1 cellular context compared by ENCODE assay signal in the genomic region with DNA sequence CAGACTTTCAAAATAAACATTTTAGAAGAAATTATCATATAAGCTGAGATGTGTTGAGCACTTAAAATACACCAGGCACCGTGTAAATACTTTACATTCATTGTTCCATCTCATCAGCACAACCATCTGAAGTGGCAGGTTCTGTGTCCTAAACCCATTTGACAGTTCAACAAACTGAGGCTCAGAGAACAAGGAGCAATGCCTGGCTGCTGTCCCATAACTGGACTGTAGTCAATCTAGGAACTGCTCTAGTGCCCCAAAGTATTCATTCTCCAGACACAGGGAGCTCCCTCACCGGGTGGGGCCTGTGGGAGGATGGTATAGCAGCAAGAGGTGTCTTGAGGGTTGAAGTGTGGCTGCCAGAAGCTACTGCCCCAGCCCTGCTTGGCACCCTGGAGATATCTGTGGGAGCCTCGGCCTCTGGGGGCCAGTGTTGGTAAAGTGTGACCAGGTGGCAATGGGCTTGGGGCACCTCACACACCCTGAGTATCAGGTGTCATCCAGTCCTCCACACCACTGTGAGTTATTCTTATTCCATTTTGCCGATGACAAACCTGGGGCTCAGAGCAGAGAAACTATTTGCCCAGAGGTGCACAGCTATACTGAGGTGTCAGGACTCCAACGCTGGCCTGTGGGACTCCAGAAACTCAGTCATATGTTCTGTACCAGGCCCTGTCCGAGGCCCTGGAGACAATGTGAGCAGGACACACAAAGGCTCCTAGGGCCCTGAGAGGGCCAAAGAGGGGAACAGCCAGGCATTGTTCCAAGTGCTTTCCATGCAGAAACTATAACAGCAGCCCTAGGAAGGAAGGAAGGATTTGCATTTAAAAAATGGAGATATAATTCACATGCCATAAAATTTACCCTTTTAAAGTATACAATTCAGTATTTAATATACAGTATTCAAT.
TF ChIP-seq lines count a peak whose summit lies in the region.

No MANE protein-coding gene starts in this region.

TF ChIP-seq in Ishikawa, 13 proteins besides CTCF, POLR2A, EP300 and RAD21 (continued from another document):
- TF ChIP-seq REST (IDR thresholded peaks at IDR 0.05; ENCODE audit: low read depth) (no peak), MAX (IDR thresholded peaks at IDR 0.05) (peak; percentile 54; the same call in 1 of the 2 replicates), NFIC (IDR thresholded peaks at IDR 0.05) (peak; percentile 39), CEBPB (IDR thresholded peaks at IDR 0.05) (no peak), CREB1 (IDR thresholded peaks at IDR 0.05; ENCODE audit: low read depth) (no peak), YY1 (IDR thresholded peaks at IDR 0.05; ENCODE audit: low read depth) (no peak), TCF12 (IDR thresholded peaks at IDR 0.05; ENCODE audit: low read depth) (peak; percentile 63; the same call in 1 of the 2 replicates)
TF ChIP-seq in Ishikawa: peak in this region for 3.
